ENCODE assay signal across 8 cellular contexts in the genomic region with DNA sequence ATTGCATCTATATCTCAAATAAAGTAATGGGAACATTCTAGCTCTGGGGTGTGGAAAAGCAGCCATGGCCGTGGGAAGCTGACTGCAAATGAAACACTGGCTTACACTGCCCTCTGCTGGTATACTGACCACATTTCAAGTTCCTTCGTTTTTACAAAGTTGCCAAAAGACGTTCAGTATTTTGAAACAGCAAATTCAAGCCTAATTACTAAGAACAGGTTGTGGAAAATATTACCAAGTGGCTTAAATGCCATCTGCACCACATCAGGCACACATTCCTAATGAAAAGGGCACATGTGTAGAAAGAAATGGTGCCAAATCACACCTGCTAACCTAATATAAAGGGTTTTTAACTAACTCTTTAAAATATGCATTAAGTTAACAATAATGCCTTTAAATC.
DNase-seq lines count a peak whose midpoint lies in the region; ATAC-seq and TF ChIP-seq lines count a peak whose summit lies in the region.

No MANE protein-coding gene starts in this region.

- peak; percentile 72 for DNase-seq in EH (ENCODE audit: low read depth)
- DNase-seq in HuH-7 (ENCODE audit: low spot score), result peak; percentile 73
- DNase-seq in SHP77 treated with DMSO at 0.1 percent for 48 hours (lab: John Stamatoyannopoulos, UW), result peak; percentile 73
- peak; percentile 65 for DNase-seq in astrocyte of the spinal cord (ENCODE audit: low read depth, low spot score)
- DNase-seq in hepatocyte (ENCODE audit: low spot score), result peak; percentile 73
- DNase-seq in gastrocnemius medialis, result peak; percentile 38 to 46

- no peaks in the 10 kb centered on the region for H3K9me2 ChIP-seq in hepatocyte (replicated peaks; ENCODE audit: insufficient read depth)

- H3K36me3 ChIP-seq in hepatocyte (replicated peaks; ENCODE audit: insufficient read depth, low read depth) (no peaks in the 10 kb centered on the region), gastrocnemius medialis (no peaks in the 10 kb centered on the region)

- 2% methylated on average over 3 of the region's 3 CpGs for WGBS in hepatocyte (ENCODE audit: low lambda C conversion rate, missing lambda C conversion rate)

- no peak for TF ChIP-seq POLR2A in gastrocnemius medialis (IDR thresholded peaks at IDR 0.05)

- in situ Hi-C loops in astrocyte of the spinal cord (cut with HindIII; ENCODE audit: low sequenced_read_pairs) (no loop called here), gastrocnemius medialis (cut with MboI; ENCODE audit: low sequenced_read_pairs in 4 of 4) (loop anchor here in 2 of 4 donors (5.0 to 25.0 kb wide), 2 partner anchors 34 to 909 kb away; partner anchors contain the start of gene HOXA11 (in 1 of the 2))

- no peak overlapping the region for H2AFZ ChIP-seq in hepatocyte

- H3K4me3 ChIP-seq in astrocyte of the spinal cord (ENCODE audit: low read depth, low read length) (no peak overlapping the region), hepatocyte (no peak overlapping the region), gastrocnemius medialis (no peak overlapping the region)

- H3K4me2 ChIP-seq in hepatocyte, result no peak overlapping the region

- H4K20me1 ChIP-seq in hepatocyte (ENCODE audit: insufficient read depth, poor library complexity, severe bottlenecking), result no peaks in the 10 kb centered on the region

- TF ChIP-seq CTCF in astrocyte of the spinal cord (IDR thresholded peaks at IDR 0.05; ENCODE audit: low read depth, low read length), result peak; percentile 83
- peak; percentile 80 for TF ChIP-seq CTCF in hepatocyte (IDR thresholded peaks at IDR 0.05; ENCODE audit: poor library complexity)
- TF ChIP-seq CTCF in gastrocnemius medialis (IDR thresholded peaks at IDR 0.05 in 4 of 5, conservative IDR thresholded peaks at IDR 0.05 in 1 of 5), result peak; percentile 77 to 86 (median 85)

- intact Hi-C loops in gastrocnemius medialis (cut with DNase I; ENCODE audit: low total_unique reads), result loop anchor here (1.0 kb wide), 1 partner anchor 34 kb away; no protein-coding TSS in a partner anchor

- ATAC-seq in gastrocnemius medialis, result peak; percentile 30 to 82
- ATAC-seq in GM18907 (IDR thresholded peaks at IDR 0.05; ENCODE audit: unreplicated experiment), result no peak
- no peak for ATAC-seq in GM21717 (IDR thresholded peaks at IDR 0.05; ENCODE audit: unreplicated experiment)

- H3K27ac ChIP-seq in hepatocyte (no peak overlapping the region), gastrocnemius medialis (peak overlapping the region in 1 of 4 donors; percentile 22)

- no peaks in the 10 kb centered on the region for H3K9me3 ChIP-seq in hepatocyte (ENCODE audit: low read depth)
- no peaks in the 10 kb centered on the region for H3K9me3 ChIP-seq in gastrocnemius medialis

- H3K79me2 ChIP-seq in hepatocyte, result peaks cover 4% of the 10 kb centered on the region

- H3K4me1 ChIP-seq in hepatocyte (ENCODE audit: insufficient read depth), result no peaks in the 10 kb centered on the region
- H3K4me1 ChIP-seq in gastrocnemius medialis, result peaks cover 0 to 8% of the 10 kb centered on the region in 2 donors

- H3K27me3 ChIP-seq in hepatocyte, result no peaks in the 10 kb centered on the region
- no peaks in the 10 kb centered on the region for H3K27me3 ChIP-seq in gastrocnemius medialis

Comparison
In these comparisons a context has a peak if more than half of its experiments do, and no peak if none do; other contexts are left out.
1. ATAC-seq: peak in gastrocnemius medialis (2 of 2); none in GM18907 (single experiment) and GM21717 (single experiment).
2. Peak in every context shown above with its lines, with median percentiles within 50 percentile points of each other: DNase-seq and CTCF ChIP-seq.